12 cellular contexts compared by ENCODE assay signal in genomic region chr22:19149962-19150361, GRCh38. TPM values are rescaled to one million over a fixed set of nuclear protein-coding genes. Genes with fewer than 3 reads are reported as not detected.
DNase-seq lines count a peak whose midpoint lies in the region; ATAC-seq and TF ChIP-seq lines count a peak whose summit lies in the region.
"Had no signal": no experiment of that assay in that cellular context is flagged by ENCODE, and none has a peak within 500 bp of the region (broad histone marks: within the 10 kb centered on the region; RNA-seq: fewer than 3 reads in every experiment).

GSC2 (minus strand) TSS chr22:19150292; CDS start chr22:19150283, 9 bp downstream.

- H3K4me1 ChIP-seq in breast epithelium: peaks cover 0 to 4% of the 10 kb centered on the region in 2 donors
- H3K4me1 ChIP-seq: BLaER1 treated with 17β-estradiol and CSF1 and Interleukin-3, amounts not matched to agents 10 nM and 100 nM had no signal

- ATAC-seq in GM18517 (IDR thresholded peaks at IDR 0.05; ENCODE audit: unreplicated experiment): no peak

- intact Hi-C loops in breast epithelium (cut with DNase I; ENCODE audit: low total_unique reads) (no loop called here), MCF 10A (cut with micrococcal nuclease) (no loop called here)

- no peak within 1 kb of the TSS for H3K27ac Mint-ChIP-seq in MCF 10A (ENCODE audit: low read depth, unreplicated experiment)
- no peak within 1 kb of the TSS for H3K27ac Mint-ChIP-seq in activated naive CD8-positive, alpha-beta T cell treated with anti-CD3 and anti-CD28 coated beads for 36 hours
- no peak within 1 kb of the TSS for H3K27ac Mint-ChIP-seq in mesothelial cell of epicardium
- no peak within 1 kb of the TSS for H3K27ac Mint-ChIP-seq in type B pancreatic cell
- H3K27ac Mint-ChIP-seq: dendritic cell treated with granulocyte-macrophage colony-stimulating factor and Interleukin-4, amounts not matched to agents 40 ng/mL and 50 ng/mL, for 4 days had no signal

- DNase-seq in breast epithelium (ENCODE audit: low spot score in 2 of 2): no peak
- no peak for DNase-seq in MCF 10A (ENCODE audit: unreplicated experiment)
- no peak for DNase-seq in activated naive CD8-positive, alpha-beta T cell treated with anti-CD3 and anti-CD28 coated beads for 36 hours
- no peak for DNase-seq in mesothelial cell of epicardium (ENCODE audit: low spot score in 2 of 2, unreplicated experiment in 2 of 2)
- DNase-seq in type B pancreatic cell (ENCODE audit: extremely low spot score, unreplicated experiment): no peak
- DNase-seq in caudate nucleus (lab: John Stamatoyannopoulos, UW): no peak
- no peak for DNase-seq in NCI-H524 treated with DMSO at 0.1 percent for 48 hours (lab: John Stamatoyannopoulos, UW)
- DNase-seq: activated CD8-positive, alpha-beta memory T cell treated with anti-CD3 and anti-CD28 coated beads for 24 hours had no signal

- POLR2A ChIA-PET in MCF 10A (lab: Yijun Ruan, JAX): no interaction called here

- no peak for TF ChIP-seq CTCF in breast epithelium (IDR thresholded peaks at IDR 0.05)
- TF ChIP-seq CTCF in MCF 10A (IDR thresholded peaks at IDR 0.05; ENCODE audit: unreplicated experiment): no peak
- no peak for TF ChIP-seq CTCF in mesothelial cell of epicardium (IDR thresholded peaks at IDR 0.05; ENCODE audit: unreplicated experiment)
- no peak for TF ChIP-seq CTCF in type B pancreatic cell (conservative IDR thresholded peaks at IDR 0.05)

- peak within 1 kb of the TSS; percentile 17 to 63 (median 39) for H3K4me3 ChIP-seq in breast epithelium
- H3K4me3 ChIP-seq: BLaER1 treated with 17β-estradiol and CSF1 and Interleukin-3, amounts not matched to agents 10 nM and 100 nM had no signal

- peaks cover 8% of the 10 kb centered on the region for H3K9me3 Mint-ChIP-seq in MCF 10A (ENCODE audit: unreplicated experiment)
- H3K9me3 Mint-ChIP-seq in activated naive CD8-positive, alpha-beta T cell treated with anti-CD3 and anti-CD28 coated beads for 36 hours: no peaks in the 10 kb centered on the region
- H3K9me3 Mint-ChIP-seq in mesothelial cell of epicardium: peaks cover 4% of the 10 kb centered on the region
- no peaks in the 10 kb centered on the region for H3K9me3 Mint-ChIP-seq in type B pancreatic cell
- H3K9me3 Mint-ChIP-seq: dendritic cell treated with granulocyte-macrophage colony-stimulating factor and Interleukin-4, amounts not matched to agents 40 ng/mL and 50 ng/mL, for 4 days had no signal

- no peak within 1 kb of the TSS for H3K4me3 Mint-ChIP-seq in MCF 10A (ENCODE audit: unreplicated experiment)
- H3K4me3 Mint-ChIP-seq in activated naive CD8-positive, alpha-beta T cell treated with anti-CD3 and anti-CD28 coated beads for 36 hours: peak within 1 kb of the TSS; percentile 61
- peak within 1 kb of the TSS; percentile 46 for H3K4me3 Mint-ChIP-seq in mesothelial cell of epicardium
- peak within 1 kb of the TSS; percentile 76 for H3K4me3 Mint-ChIP-seq in type B pancreatic cell
- H3K4me3 Mint-ChIP-seq: dendritic cell treated with granulocyte-macrophage colony-stimulating factor and Interleukin-4, amounts not matched to agents 40 ng/mL and 50 ng/mL, for 4 days had no signal

- peaks cover 7 to 59% of the 10 kb centered on the region in 2 donors for H3K27me3 ChIP-seq in breast epithelium

- CTCF ChIA-PET in MCF 10A (lab: Yijun Ruan, JAX): no interaction called here

- H3K36me3 Mint-ChIP-seq in MCF 10A (ENCODE audit: insufficient read depth, unreplicated experiment): no peaks in the 10 kb centered on the region
- no peaks in the 10 kb centered on the region for H3K36me3 Mint-ChIP-seq in activated naive CD8-positive, alpha-beta T cell treated with anti-CD3 and anti-CD28 coated beads for 36 hours
- H3K36me3 Mint-ChIP-seq in mesothelial cell of epicardium: no peaks in the 10 kb centered on the region
- peaks cover 6% of the 10 kb centered on the region for H3K36me3 Mint-ChIP-seq in type B pancreatic cell

- no TSS peak for BruUV-seq in MCF 10A (replicated peaks; lab: Mats Ljungman, UMichigan)

- H3K27me3 Mint-ChIP-seq in MCF 10A (ENCODE audit: insufficient read depth, unreplicated experiment) (peaks cover 31% of the 10 kb centered on the region), mesothelial cell of epicardium (ENCODE audit: low read depth) (peaks cover 79% of the 10 kb centered on the region), type B pancreatic cell (peaks cover 70% of the 10 kb centered on the region)
- H3K27me3 Mint-ChIP-seq in activated naive CD8-positive, alpha-beta T cell treated with anti-CD3 and anti-CD28 coated beads for 36 hours: peaks cover 68% of the 10 kb centered on the region

- H3K27ac ChIP-seq in breast epithelium (no peak within 1 kb of the TSS), caudate nucleus (ENCODE audit: low read depth, low read length) (no peak within 1 kb of the TSS)
- H3K27ac ChIP-seq: BLaER1 treated with 17β-estradiol and CSF1 and Interleukin-3, amounts not matched to agents 10 nM and 100 nM had no signal

- TF ChIP-seq POLR2A in breast epithelium (IDR thresholded peaks at IDR 0.05): no peak

- H3K36me3 ChIP-seq in breast epithelium: no peaks in the 10 kb centered on the region
- H3K36me3 ChIP-seq: BLaER1 treated with 17β-estradiol and CSF1 and Interleukin-3, amounts not matched to agents 10 nM and 100 nM had no signal

- H3K9me3 ChIP-seq in breast epithelium: no peaks in the 10 kb centered on the region

- no peaks in the 10 kb centered on the region for H3K4me1 Mint-ChIP-seq in MCF 10A (ENCODE audit: insufficient read depth, unreplicated experiment)
- peaks cover 5% of the 10 kb centered on the region for H3K4me1 Mint-ChIP-seq in activated naive CD8-positive, alpha-beta T cell treated with anti-CD3 and anti-CD28 coated beads for 36 hours
- peaks cover 3% of the 10 kb centered on the region for H3K4me1 Mint-ChIP-seq in mesothelial cell of epicardium
- H3K4me1 Mint-ChIP-seq in type B pancreatic cell (ENCODE audit: unreplicated experiment): peaks cover 4% of the 10 kb centered on the region

RNA-seq across cellular contexts. Expression of gene GSC2, which starts in this region (rescaled TPM):
- total RNA-seq in breast epithelium: not detected
- total RNA-seq in MCF 10A (2022): not detected in 2 replicates
- not detected for total RNA-seq in activated naive CD8-positive, alpha-beta T cell treated with anti-CD3 and anti-CD28 coated beads for 36 hours
- not detected in 3 replicates for total RNA-seq in mesothelial cell of epicardium
- not detected in 2 replicates for total RNA-seq in type B pancreatic cell (ENCODE audit: low replicate concordance)
- total RNA-seq: RPMI7951 had no signal
